11 cellular contexts compared by ENCODE assay signal in genomic region chr6:32174416-32174815, GRCh38. TPM values are rescaled to one million over a fixed set of nuclear protein-coding genes. Genes with fewer than 3 reads are reported as not detected.
DNase-seq lines count a peak whose midpoint lies in the region; ATAC-seq and TF ChIP-seq lines count a peak whose summit lies in the region.
"Had no signal": no experiment of that assay in that cellular context is flagged by ENCODE, and none has a peak within 500 bp of the region (broad histone marks: within the 10 kb centered on the region; RNA-seq: fewer than 3 reads in every experiment).

No MANE protein-coding gene starts in this region.

- no peaks in the 10 kb centered on the region for H3K27me3 ChIP-seq in A673 (replicated peaks; ENCODE audit: insufficient read depth, low read depth, low read length, poor library complexity)
- H3K27me3 ChIP-seq in GM23248 (replicated peaks; ENCODE audit: insufficient read depth): no peaks in the 10 kb centered on the region
- no peaks in the 10 kb centered on the region for H3K27me3 ChIP-seq in iPS-20b (ENCODE audit: insufficient read depth, low read length)
- no peaks in the 10 kb centered on the region for H3K27me3 ChIP-seq in MM.1S (replicated peaks; ENCODE audit: insufficient read depth, low read length)

- POLR2A ChIA-PET in A673 (lab: Charles Lee; ENCODE audit: low non-redundant PET): no interaction called here

- H2AFZ ChIP-seq in GM23248 (no peak overlapping the region), MM.1S (ENCODE audit: low read length) (no peak overlapping the region)

- peaks cover 13% of the 10 kb centered on the region for H3F3A ChIP-seq in GM23248 (ENCODE audit: insufficient read depth)
- H3F3A ChIP-seq in MM.1S (ENCODE audit: insufficient read depth, low read length): peaks cover 19% of the 10 kb centered on the region

- ATAC-seq in GM21515 (IDR thresholded peaks at IDR 0.05; ENCODE audit: unreplicated experiment): no peak

- no peak overlapping the region for H3K27ac Mint-ChIP-seq in activated T-helper 2 cell treated with anti-CD3 and anti-CD28 coated beads, Interferon-gamma antibody, Interleukin-2, Interleukin-4, amounts not matched to agents 10 μg/mL and 5 μg/mL and 100 μg/mL, durations not matched to agents 14 hours and 24 hours and 36 hours
- H3K27ac Mint-ChIP-seq in CD14-positive monocyte: no peak overlapping the region

- H3K9ac ChIP-seq in GM23248 (no peak overlapping the region), iPS-20b (ENCODE audit: low read depth, low read length) (no peak overlapping the region), MM.1S (ENCODE audit: low read length) (no peak overlapping the region)

- TF ChIP-seq CTCF in A673 (conservative IDR thresholded peaks at IDR 0.05; ENCODE audit: low read depth, low read length) (no peak), CD14-positive monocyte (IDR thresholded peaks at IDR 0.05) (no peak), MM.1S (IDR thresholded peaks at IDR 0.05; ENCODE audit: low read length) (no peak)

- intact Hi-C loops in A673 (cut with micrococcal nuclease; ENCODE audit: unreplicated experiment) (no loop called here), CD14-positive monocyte (cut with micrococcal nuclease) (loop anchor here in 1 of 2 donors (2.0 kb wide), 1 partner anchor 20 kb away; the partner anchor contains the start of gene PPT2)
- intact Hi-C loops in activated T-helper 2 cell treated with anti-CD3 and anti-CD28 coated beads, Interferon-gamma antibody, Interleukin-2, Interleukin-4, amounts not matched to agents 10 μg/mL and 5 μg/mL and 100 μg/mL, durations not matched to agents 14 hours and 24 hours and 36 hours (cut with micrococcal nuclease): loop anchor here (10.0 kb wide), 2 partner anchors 340 to 520 kb away; partner anchors contain the start of genes APOM and BAG6

- H3K9me3 ChIP-seq in A673 (ENCODE audit: low read depth, low read length, poor library complexity, severe bottlenecking) (no peaks in the 10 kb centered on the region), GM23248 (ENCODE audit: low read depth) (no peaks in the 10 kb centered on the region), iPS-20b (ENCODE audit: insufficient read depth, low read depth, low read length) (no peaks in the 10 kb centered on the region), MM.1S (replicated peaks; ENCODE audit: insufficient read depth, low read length) (no peaks in the 10 kb centered on the region)

- CTCF ChIA-PET in A673 (lab: Charles Lee): interaction anchor here (0.6 kb wide), 1 partner anchor 370 kb away, joined by 3 read pairs; no protein-coding TSS in a partner anchor

- in situ Hi-C loops in GM23248 (cut with MboI): no loop called here

- peaks cover 43% of the 10 kb centered on the region for H3K4me1 Mint-ChIP-seq in activated T-helper 2 cell treated with anti-CD3 and anti-CD28 coated beads, Interferon-gamma antibody, Interleukin-2, Interleukin-4, amounts not matched to agents 10 μg/mL and 5 μg/mL and 100 μg/mL, durations not matched to agents 14 hours and 24 hours and 36 hours (ENCODE audit: low read depth)
- H3K4me1 Mint-ChIP-seq in CD14-positive monocyte: peaks cover 54% of the 10 kb centered on the region

- H3K4me2 ChIP-seq in GM23248 (ENCODE audit: unreplicated experiment) (peak overlapping the region; percentile 75), MM.1S (ENCODE audit: low read depth, low read length) (no peak overlapping the region)

- H3K36me3 ChIP-seq in A673 (ENCODE audit: insufficient read depth, low read length, poor library complexity, severe bottlenecking) (peaks cover 21% of the 10 kb centered on the region), GM23248 (ENCODE audit: low read depth) (no peaks in the 10 kb centered on the region), iPS-20b (ENCODE audit: insufficient read depth, low read depth, low read length) (peaks cover 39% of the 10 kb centered on the region), MM.1S (replicated peaks; ENCODE audit: insufficient read depth, low read length) (no peaks in the 10 kb centered on the region)

- 81 to 88% methylated on average over 1 of the region's 1 CpG for WGBS in GM23248 (ENCODE audit: low coverage in 1 of 2, low lambda C conversion rate in 2 of 2, missing lambda C conversion rate in 2 of 2), 2 experiments

- peak overlapping the region; percentile 97 for H3K27ac ChIP-seq in A673 (ENCODE audit: low read depth, low read length, poor library complexity, severe bottlenecking)
- H3K27ac ChIP-seq in GM23248: no peak overlapping the region
- H3K27ac ChIP-seq in iPS-20b (ENCODE audit: low read length): no peak overlapping the region
- H3K27ac ChIP-seq in MM.1S (ENCODE audit: low read length): no peak overlapping the region

- BruUV-seq in A673 (replicated peaks; lab: Mats Ljungman, UMichigan): no TSS peak

- no peaks in the 10 kb centered on the region for H3K9me3 Mint-ChIP-seq in activated T-helper 2 cell treated with anti-CD3 and anti-CD28 coated beads, Interferon-gamma antibody, Interleukin-2, Interleukin-4, amounts not matched to agents 10 μg/mL and 5 μg/mL and 100 μg/mL, durations not matched to agents 14 hours and 24 hours and 36 hours
- H3K9me3 Mint-ChIP-seq in CD14-positive monocyte: no peaks in the 10 kb centered on the region

- no peaks in the 10 kb centered on the region for H4K20me1 ChIP-seq in GM23248 (ENCODE audit: insufficient read depth)
- no peaks in the 10 kb centered on the region for H4K20me1 ChIP-seq in MM.1S (ENCODE audit: insufficient read depth, low read length)

- H3K9me2 ChIP-seq in GM23248 (ENCODE audit: insufficient read depth): no peaks in the 10 kb centered on the region
- no peaks in the 10 kb centered on the region for H3K9me2 ChIP-seq in MM.1S (replicated peaks; ENCODE audit: insufficient read depth, low read length)

- H3K4me3 ChIP-seq in A673 (ENCODE audit: low read depth, low read length, poor library complexity, severe bottlenecking) (peak overlapping the region; percentile 97), GM23248 (peak overlapping the region; percentile 92), iPS-20b (ENCODE audit: low read length) (peak overlapping the region; percentile 88), MM.1S (ENCODE audit: low read length) (no peak overlapping the region)

- peaks cover 22% of the 10 kb centered on the region for H3K4me1 ChIP-seq in A673 (ENCODE audit: insufficient read depth, low read length, poor library complexity, severe bottlenecking)
- H3K4me1 ChIP-seq in GM23248 (ENCODE audit: insufficient read depth): peaks cover 18% of the 10 kb centered on the region
- peaks cover 13% of the 10 kb centered on the region for H3K4me1 ChIP-seq in iPS-20b (ENCODE audit: insufficient read depth, low read length)
- peaks cover 21% of the 10 kb centered on the region for H3K4me1 ChIP-seq in MM.1S (ENCODE audit: low read length)

- H3K36me3 Mint-ChIP-seq in activated T-helper 2 cell treated with anti-CD3 and anti-CD28 coated beads, Interferon-gamma antibody, Interleukin-2, Interleukin-4, amounts not matched to agents 10 μg/mL and 5 μg/mL and 100 μg/mL, durations not matched to agents 14 hours and 24 hours and 36 hours (ENCODE audit: low read depth): peaks cover 25% of the 10 kb centered on the region
- peaks cover 20% of the 10 kb centered on the region in 2 donors for H3K36me3 Mint-ChIP-seq in CD14-positive monocyte

- DNase-seq in A673 (ENCODE audit: low spot score) (no peak), GM23248 (no peak), CD14-positive monocyte (ENCODE audit: low spot score) (no peak), MM.1S (no peak)
- DNase-seq in activated T-helper 2 cell treated with anti-CD3 and anti-CD28 coated beads, Interferon-gamma antibody, Interleukin-2, Interleukin-4, amounts not matched to agents 10 μg/mL and 5 μg/mL and 100 μg/mL, durations not matched to agents 14 hours and 24 hours and 36 hours (ENCODE audit: low spot score): no peak
- no peak for DNase-seq in stimulated activated CD4-positive, alpha-beta T cell treated with anti-CD3 and anti-CD28 coated beads, Interleukin-2, amount 100 ng/mL, for 48 hours
- DNase-seq: activated gamma-delta T cell treated with Interleukin-2 at 50 U/mL for 16 hours; NCI-H2029 treated with DMSO at 0.1 percent for 48 hours; stimulated activated naive CD4-positive, alpha-beta T cell treated with Interleukin-2 at 50 U/mL for 16 hours had no signal

- H3K27me3 Mint-ChIP-seq in activated T-helper 2 cell treated with anti-CD3 and anti-CD28 coated beads, Interferon-gamma antibody, Interleukin-2, Interleukin-4, amounts not matched to agents 10 μg/mL and 5 μg/mL and 100 μg/mL, durations not matched to agents 14 hours and 24 hours and 36 hours (ENCODE audit: low read depth): no peaks in the 10 kb centered on the region
- peaks cover 0 to 2% (median 1%) of the 10 kb centered on the region in 3 donors for H3K27me3 Mint-ChIP-seq in CD14-positive monocyte (ENCODE audit: low read depth in 3 of 3)

- H3K4me3 Mint-ChIP-seq in activated T-helper 2 cell treated with anti-CD3 and anti-CD28 coated beads, Interferon-gamma antibody, Interleukin-2, Interleukin-4, amounts not matched to agents 10 μg/mL and 5 μg/mL and 100 μg/mL, durations not matched to agents 14 hours and 24 hours and 36 hours (ENCODE audit: low read depth): peak overlapping the region; percentile 64
- no peak overlapping the region for H3K4me3 Mint-ChIP-seq in CD14-positive monocyte

- H3K79me2 ChIP-seq in GM23248 (ENCODE audit: insufficient read depth) (peaks cover 62% of the 10 kb centered on the region), MM.1S (ENCODE audit: low read length) (peaks cover 17% of the 10 kb centered on the region)

RNA-seq across cellular contexts. Expression of gene AGPAT1, which starts 1.5 kb away (rescaled TPM):
- total RNA-seq in A673 (2021): 102 and 108 TPM in 2 replicates
- total RNA-seq in GM23248 (2014; rRNA removed; shearing (Covaris generic)): 57.2 and 71.2 TPM in 2 replicates
- polyA plus RNA-seq in GM23248 (2016; fragmentation: Nextera tagmentation; extraction: Ambion mirVana): 36.9 and 39.7 TPM in 2 replicates
- 32.0 and 32.9 TPM in 2 replicates for total RNA-seq in activated T-helper 2 cell treated with anti-CD3 and anti-CD28 coated beads, Interferon-gamma antibody, Interleukin-2, Interleukin-4, amounts not matched to agents 10 μg/mL and 5 μg/mL and 100 μg/mL, durations not matched to agents 14 hours and 24 hours and 36 hours
- 10 to 100 TPM in 1 of 2 donors, 1 to 10 TPM in 1; 9.9 to 11.3 TPM for polyA plus RNA-seq in CD14-positive monocyte

RNA-seq across cellular contexts. Expression of gene RNF5, which starts 3.8 kb away (rescaled TPM):
- 62.9 and 67.0 TPM in 2 replicates for total RNA-seq in A673 (2021)
- total RNA-seq in GM23248 (2014; rRNA removed; shearing (Covaris generic)): 48.1 and 48.2 TPM in 2 replicates
- polyA plus RNA-seq in GM23248 (2016; fragmentation: Nextera tagmentation; extraction: Ambion mirVana) (58.8 and 63.2 TPM in 2 replicates), CD14-positive monocyte (100 to 1,000 TPM in 1 of 2 donors, 10 to 100 TPM in 1; 83.5 to 108 TPM)
- total RNA-seq in activated T-helper 2 cell treated with anti-CD3 and anti-CD28 coated beads, Interferon-gamma antibody, Interleukin-2, Interleukin-4, amounts not matched to agents 10 μg/mL and 5 μg/mL and 100 μg/mL, durations not matched to agents 14 hours and 24 hours and 36 hours: 61.9 and 63.8 TPM in 2 replicates

RNA-seq across cellular contexts. Expression of gene AGER, which starts 9.6 kb away (rescaled TPM):
- total RNA-seq in A673 (2021): 13.3 and 18.8 TPM in 2 replicates
- total RNA-seq in GM23248 (2014; rRNA removed; shearing (Covaris generic)): 0.22 TPM in 1 of 2 replicates, not detected in the other
- 1.2 and 1.4 TPM in 2 replicates for polyA plus RNA-seq in GM23248 (2016; fragmentation: Nextera tagmentation; extraction: Ambion mirVana)
- 18.5 and 20.9 TPM in 2 replicates for total RNA-seq in activated T-helper 2 cell treated with anti-CD3 and anti-CD28 coated beads, Interferon-gamma antibody, Interleukin-2, Interleukin-4, amounts not matched to agents 10 μg/mL and 5 μg/mL and 100 μg/mL, durations not matched to agents 14 hours and 24 hours and 36 hours
- polyA plus RNA-seq in CD14-positive monocyte: under 1 TPM in 1 of 2 donors, not detected in 1; 0.60 TPM

RNA-seq across cellular contexts. Expression of gene EGFL8, which starts 10.0 kb away (rescaled TPM):
- total RNA-seq in A673 (2021): 31.3 and 32.4 TPM in 2 replicates
- total RNA-seq in GM23248 (2014; rRNA removed; shearing (Covaris generic)): 2.2 and 6.2 TPM in 2 replicates
- polyA plus RNA-seq in GM23248 (2016; fragmentation: Nextera tagmentation; extraction: Ambion mirVana) (2.6 and 3.8 TPM in 2 replicates), CD14-positive monocyte (under 1 TPM in 1 of 2 donors, not detected in 1; 0.22 TPM)
- total RNA-seq in activated T-helper 2 cell treated with anti-CD3 and anti-CD28 coated beads, Interferon-gamma antibody, Interleukin-2, Interleukin-4, amounts not matched to agents 10 μg/mL and 5 μg/mL and 100 μg/mL, durations not matched to agents 14 hours and 24 hours and 36 hours: 9.5 and 11.5 TPM in 2 replicates

RNA-seq across cellular contexts. Expression of gene PBX2, which starts 15.6 kb away (rescaled TPM):
- total RNA-seq in A673 (2021): 84.0 and 97.2 TPM in 2 replicates
- 25.4 and 27.6 TPM in 2 replicates for total RNA-seq in GM23248 (2014; rRNA removed; shearing (Covaris generic))
- polyA plus RNA-seq in GM23248 (2016; fragmentation: Nextera tagmentation; extraction: Ambion mirVana) (2.6 and 3.1 TPM in 2 replicates), CD14-positive monocyte (1 to 10 TPM; 1.9 to 4.0 TPM)
- 80.8 and 85.2 TPM in 2 replicates for total RNA-seq in activated T-helper 2 cell treated with anti-CD3 and anti-CD28 coated beads, Interferon-gamma antibody, Interleukin-2, Interleukin-4, amounts not matched to agents 10 μg/mL and 5 μg/mL and 100 μg/mL, durations not matched to agents 14 hours and 24 hours and 36 hours

Comparison
In these comparisons a context has a peak if more than half of its experiments do, and no peak if none do; other contexts are left out.
1. RNA of gene AGER, which starts 9.6 kb away (total RNA-seq): 18.5 to 20.9 TPM in activated T-helper 2 cell treated with anti-CD3 and anti-CD28 coated beads, Interferon-gamma antibody, Interleukin-2, Interleukin-4, amounts not matched to agents 10 μg/mL and 5 μg/mL and 100 μg/mL, durations not matched to agents 14 hours and 24 hours and 36 hours and 13.3 to 18.8 TPM in A673; 0.22 TPM in GM23248; every median in the first group is over 10 times any median in the second.